ENCODE assay signal across 1 cellular context in the genomic region with DNA sequence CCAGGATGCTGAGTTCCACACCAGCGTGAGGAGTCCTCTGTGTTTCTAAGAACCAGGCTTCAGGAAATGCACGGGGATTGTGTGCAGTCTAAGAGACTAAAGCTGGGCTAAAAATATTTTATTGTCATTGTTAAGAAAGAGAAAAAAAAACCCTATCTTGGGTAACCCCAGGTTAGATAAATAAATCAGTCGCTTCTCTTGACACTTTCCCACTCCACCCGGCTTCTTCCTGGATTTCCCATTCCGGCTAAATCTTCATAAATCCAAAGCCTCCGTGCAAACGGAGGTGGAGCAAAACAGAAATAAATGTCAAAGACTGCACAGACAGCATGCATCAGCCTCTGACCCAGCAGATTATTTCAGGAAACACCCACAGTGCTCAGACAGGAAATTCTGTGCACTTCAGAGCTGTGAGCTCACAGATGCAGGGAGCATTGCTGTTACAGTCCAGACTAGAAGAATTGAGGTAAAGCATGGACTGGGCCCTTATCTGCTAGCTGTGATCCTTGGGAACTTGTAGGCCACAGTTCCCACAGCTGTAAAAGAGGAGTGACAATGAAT.
TF ChIP-seq lines count a peak whose summit lies in the region.

No MANE protein-coding gene starts in this region.

TF ChIP-seq in HepG2, 621 proteins besides CTCF, POLR2A, EP300 and RAD21 (continued from another document and continues in another):
- no peak for TF ChIP-seq MLX (CRISPR knock-in tag; IDR thresholded peaks at IDR 0.05)
- 0 out of 2 replicates have a peak, but pooled peaks have one; percentile 2 for TF ChIP-seq SMYD3 (CRISPR knock-in tag; IDR thresholded peaks at IDR 0.05)
- TF ChIP-seq BCL3 (CRISPR knock-in tag; IDR thresholded peaks at IDR 0.05): no peak
- TF ChIP-seq GABPA (IDR thresholded peaks at IDR 0.05; ENCODE audit: low read depth, low read length): no peak
- 0 out of 2 replicates have a peak, but pooled peaks have one; percentile 17 for TF ChIP-seq GABPA (CRISPR knock-in tag; IDR thresholded peaks at IDR 0.05; ENCODE audit: low read depth)
- TF ChIP-seq ZMYM3 (CRISPR knock-in tag; IDR thresholded peaks at IDR 0.05): 0 out of 2 replicates have a peak, but pooled peaks have one; percentile 8
- TF ChIP-seq KLF12 (CRISPR knock-in tag; IDR thresholded peaks at IDR 0.05; ENCODE audit: borderline replicate concordance): no peak
- 0 out of 2 replicates have a peak, but pooled peaks have one; percentile 20 for TF ChIP-seq ZNF292 (CRISPR knock-in tag; IDR thresholded peaks at IDR 0.05; ENCODE audit: borderline replicate concordance, low read depth)
- TF ChIP-seq ZBTB38 (CRISPR knock-in tag; IDR thresholded peaks at IDR 0.05): no peak
- TF ChIP-seq FOXJ3 (CRISPR knock-in tag; IDR thresholded peaks at IDR 0.05; ENCODE audit: borderline replicate concordance): no peak
- TF ChIP-seq, protein P1, sequence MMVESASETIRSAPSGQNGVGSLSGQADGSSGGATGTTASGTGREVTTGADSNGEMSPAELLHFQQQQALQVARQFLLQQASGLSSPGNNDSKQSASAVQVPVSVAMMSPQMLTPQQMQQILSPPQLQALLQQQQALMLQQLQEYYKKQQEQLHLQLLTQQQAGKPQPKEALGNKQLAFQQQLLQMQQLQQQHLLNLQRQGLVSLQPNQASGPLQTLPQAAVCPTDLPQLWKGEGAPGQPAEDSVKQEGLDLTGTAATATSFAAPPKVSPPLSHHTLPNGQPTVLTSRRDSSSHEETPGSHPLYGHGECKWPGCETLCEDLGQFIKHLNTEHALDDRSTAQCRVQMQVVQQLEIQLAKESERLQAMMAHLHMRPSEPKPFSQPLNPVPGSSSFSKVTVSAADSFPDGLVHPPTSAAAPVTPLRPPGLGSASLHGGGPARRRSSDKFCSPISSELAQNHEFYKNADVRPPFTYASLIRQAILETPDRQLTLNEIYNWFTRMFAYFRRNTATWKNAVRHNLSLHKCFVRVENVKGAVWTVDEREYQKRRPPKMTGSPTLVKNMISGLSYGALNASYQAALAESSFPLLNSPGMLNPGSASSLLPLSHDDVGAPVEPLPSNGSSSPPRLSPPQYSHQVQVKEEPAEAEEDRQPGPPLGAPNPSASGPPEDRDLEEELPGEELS (CRISPR knock-in tag; IDR thresholded peaks at IDR 0.05): no peak
- TF ChIP-seq ZNF761 (CRISPR knock-in tag; conservative IDR thresholded peaks at IDR 0.05): no peak
- TF ChIP-seq ZBTB20 (CRISPR knock-in tag; IDR thresholded peaks at IDR 0.05; ENCODE audit: borderline replicate concordance, low read depth): no peak
- TF ChIP-seq JUN (CRISPR knock-in tag; IDR thresholded peaks at IDR 0.05): no peak
- TF ChIP-seq, protein P2, sequence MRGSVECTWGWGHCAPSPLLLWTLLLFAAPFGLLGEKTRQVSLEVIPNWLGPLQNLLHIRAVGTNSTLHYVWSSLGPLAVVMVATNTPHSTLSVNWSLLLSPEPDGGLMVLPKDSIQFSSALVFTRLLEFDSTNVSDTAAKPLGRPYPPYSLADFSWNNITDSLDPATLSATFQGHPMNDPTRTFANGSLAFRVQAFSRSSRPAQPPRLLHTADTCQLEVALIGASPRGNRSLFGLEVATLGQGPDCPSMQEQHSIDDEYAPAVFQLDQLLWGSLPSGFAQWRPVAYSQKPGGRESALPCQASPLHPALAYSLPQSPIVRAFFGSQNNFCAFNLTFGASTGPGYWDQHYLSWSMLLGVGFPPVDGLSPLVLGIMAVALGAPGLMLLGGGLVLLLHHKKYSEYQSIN (CRISPR knock-in tag; IDR thresholded peaks at IDR 0.05; ENCODE audit: borderline replicate concordance): no peak
- TF ChIP-seq ZNF83 (CRISPR knock-in tag; IDR thresholded peaks at IDR 0.05; ENCODE audit: borderline replicate concordance): no peak
- TF ChIP-seq CHD2 (IDR thresholded peaks at IDR 0.05; ENCODE audit: low read depth, low read length): no peak
- TF ChIP-seq NFATC3 (CRISPR knock-in tag; IDR thresholded peaks at IDR 0.05): no peak
- no peak for TF ChIP-seq RBM39 (IDR thresholded peaks at IDR 0.05; ENCODE audit: low read depth, low read length, poor library complexity, severe bottlenecking)
- TF ChIP-seq, protein P3, sequence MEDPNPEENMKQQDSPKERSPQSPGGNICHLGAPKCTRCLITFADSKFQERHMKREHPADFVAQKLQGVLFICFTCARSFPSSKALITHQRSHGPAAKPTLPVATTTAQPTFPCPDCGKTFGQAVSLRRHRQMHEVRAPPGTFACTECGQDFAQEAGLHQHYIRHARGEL (CRISPR knock-in tag; IDR thresholded peaks at IDR 0.05): no peak
- TF ChIP-seq, protein P4, sequence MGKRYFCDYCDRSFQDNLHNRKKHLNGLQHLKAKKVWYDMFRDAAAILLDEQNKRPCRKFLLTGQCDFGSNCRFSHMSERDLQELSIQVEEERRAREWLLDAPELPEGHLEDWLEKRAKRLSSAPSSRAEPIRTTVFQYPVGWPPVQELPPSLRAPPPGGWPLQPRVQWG (CRISPR knock-in tag; IDR thresholded peaks at IDR 0.05; ENCODE audit: borderline replicate concordance, low read depth): no peak
- TF ChIP-seq SMAD9 (CRISPR knock-in tag; IDR thresholded peaks at IDR 0.05): no peak
- no peak for TF ChIP-seq PCBP2 (optimal IDR thresholded peaks at IDR 0.05; ENCODE audit: low read depth, low read length, poor library complexity, severe bottlenecking)
- no peak for TF ChIP-seq GMEB1 (CRISPR knock-in tag; IDR thresholded peaks at IDR 0.05; ENCODE audit: borderline replicate concordance)
- TF ChIP-seq ZFP41 (CRISPR knock-in tag; IDR thresholded peaks at IDR 0.05; ENCODE audit: borderline replicate concordance): no peak
- no peak for TF ChIP-seq FOXK1 (CRISPR knock-in tag; IDR thresholded peaks at IDR 0.05; ENCODE audit: borderline replicate concordance, low read depth)
- no peak for TF ChIP-seq CC2D1A (CRISPR knock-in tag; IDR thresholded peaks at IDR 0.05)
- no peak for TF ChIP-seq ZNF780A (CRISPR knock-in tag; IDR thresholded peaks at IDR 0.05)
- no peak for TF ChIP-seq ATF7-NPFF (CRISPR knock-in tag; IDR thresholded peaks at IDR 0.05; ENCODE audit: low read depth)
- TF ChIP-seq NONO (IDR thresholded peaks at IDR 0.05): no peak
- TF ChIP-seq NONO (CRISPR knock-in tag; conservative IDR thresholded peaks at IDR 0.05): no peak
- no peak for TF ChIP-seq CREB1 (IDR thresholded peaks at IDR 0.05)
- no peak for TF ChIP-seq CREB1 (CRISPR knock-in tag; IDR thresholded peaks at IDR 0.05)
- TF ChIP-seq, protein P5, sequence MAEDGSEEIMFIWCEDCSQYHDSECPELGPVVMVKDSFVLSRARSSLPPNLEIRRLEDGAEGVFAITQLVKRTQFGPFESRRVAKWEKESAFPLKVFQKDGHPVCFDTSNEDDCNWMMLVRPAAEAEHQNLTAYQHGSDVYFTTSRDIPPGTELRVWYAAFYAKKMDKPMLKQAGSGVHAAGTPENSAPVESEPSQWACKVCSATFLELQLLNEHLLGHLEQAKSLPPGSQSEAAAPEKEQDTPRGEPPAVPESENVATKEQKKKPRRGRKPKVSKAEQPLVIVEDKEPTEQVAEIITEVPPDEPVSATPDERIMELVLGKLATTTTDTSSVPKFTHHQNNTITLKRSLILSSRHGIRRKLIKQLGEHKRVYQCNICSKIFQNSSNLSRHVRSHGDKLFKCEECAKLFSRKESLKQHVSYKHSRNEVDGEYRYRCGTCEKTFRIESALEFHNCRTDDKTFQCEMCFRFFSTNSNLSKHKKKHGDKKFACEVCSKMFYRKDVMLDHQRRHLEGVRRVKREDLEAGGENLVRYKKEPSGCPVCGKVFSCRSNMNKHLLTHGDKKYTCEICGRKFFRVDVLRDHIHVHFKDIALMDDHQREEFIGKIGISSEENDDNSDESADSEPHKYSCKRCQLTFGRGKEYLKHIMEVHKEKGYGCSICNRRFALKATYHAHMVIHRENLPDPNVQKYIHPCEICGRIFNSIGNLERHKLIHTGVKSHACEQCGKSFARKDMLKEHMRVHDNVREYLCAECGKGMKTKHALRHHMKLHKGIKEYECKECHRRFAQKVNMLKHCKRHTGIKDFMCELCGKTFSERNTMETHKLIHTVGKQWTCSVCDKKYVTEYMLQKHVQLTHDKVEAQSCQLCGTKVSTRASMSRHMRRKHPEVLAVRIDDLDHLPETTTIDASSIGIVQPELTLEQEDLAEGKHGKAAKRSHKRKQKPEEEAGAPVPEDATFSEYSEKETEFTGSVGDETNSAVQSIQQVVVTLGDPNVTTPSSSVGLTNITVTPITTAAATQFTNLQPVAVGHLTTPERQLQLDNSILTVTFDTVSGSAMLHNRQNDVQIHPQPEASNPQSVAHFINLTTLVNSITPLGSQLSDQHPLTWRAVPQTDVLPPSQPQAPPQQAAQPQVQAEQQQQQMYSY (CRISPR knock-in tag; IDR thresholded peaks at IDR 0.05): 0 out of 2 replicates have a peak, but pooled peaks have one; percentile 20
- TF ChIP-seq ZFP36 (IDR thresholded peaks at IDR 0.05; ENCODE audit: borderline replicate concordance, low read depth, low read length, partially characterized antibody): no peak
- TF ChIP-seq, protein P6, sequence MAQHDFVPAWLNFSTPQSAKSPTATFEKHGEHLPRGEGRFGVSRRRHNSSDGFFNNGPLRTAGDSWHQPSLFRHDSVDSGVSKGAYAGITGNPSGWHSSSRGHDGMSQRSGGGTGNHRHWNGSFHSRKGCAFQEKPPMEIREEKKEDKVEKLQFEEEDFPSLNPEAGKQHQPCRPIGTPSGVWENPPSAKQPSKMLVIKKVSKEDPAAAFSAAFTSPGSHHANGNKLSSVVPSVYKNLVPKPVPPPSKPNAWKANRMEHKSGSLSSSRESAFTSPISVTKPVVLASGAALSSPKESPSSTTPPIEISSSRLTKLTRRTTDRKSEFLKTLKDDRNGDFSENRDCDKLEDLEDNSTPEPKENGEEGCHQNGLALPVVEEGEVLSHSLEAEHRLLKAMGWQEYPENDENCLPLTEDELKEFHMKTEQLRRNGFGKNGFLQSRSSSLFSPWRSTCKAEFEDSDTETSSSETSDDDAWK (CRISPR knock-in tag; IDR thresholded peaks at IDR 0.05): no peak
- no peak for TF ChIP-seq ARID2 (CRISPR knock-in tag; IDR thresholded peaks at IDR 0.05; ENCODE audit: borderline replicate concordance)
- TF ChIP-seq GABPB1 (CRISPR knock-in tag; IDR thresholded peaks at IDR 0.05): no peak
- peak; percentile 67 for TF ChIP-seq MED1 (CRISPR knock-in tag; IDR thresholded peaks at IDR 0.05)
- TF ChIP-seq NRL (CRISPR knock-in tag; IDR thresholded peaks at IDR 0.05; ENCODE audit: borderline replicate concordance): no peak
- no peak for TF ChIP-seq ZFP82 (CRISPR knock-in tag; IDR thresholded peaks at IDR 0.05; ENCODE audit: borderline replicate concordance)
- TF ChIP-seq, protein P7, sequence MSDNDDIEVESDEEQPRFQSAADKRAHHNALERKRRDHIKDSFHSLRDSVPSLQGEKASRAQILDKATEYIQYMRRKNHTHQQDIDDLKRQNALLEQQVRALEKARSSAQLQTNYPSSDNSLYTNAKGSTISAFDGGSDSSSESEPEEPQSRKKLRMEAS (IDR thresholded peaks at IDR 0.05): peak; percentile 20; the same call in 1 of the 2 replicates
- no peak for TF ChIP-seq POLR2AphosphoS5 (IDR thresholded peaks at IDR 0.05; ENCODE audit: low read depth, low read length)
- no peak for TF ChIP-seq PHF5A (CRISPR knock-in tag; IDR thresholded peaks at IDR 0.05; ENCODE audit: low read depth, unreplicated experiment)
- TF ChIP-seq ZBTB7A (CRISPR knock-in tag; IDR thresholded peaks at IDR 0.05): no peak
- TF ChIP-seq, protein P8, sequence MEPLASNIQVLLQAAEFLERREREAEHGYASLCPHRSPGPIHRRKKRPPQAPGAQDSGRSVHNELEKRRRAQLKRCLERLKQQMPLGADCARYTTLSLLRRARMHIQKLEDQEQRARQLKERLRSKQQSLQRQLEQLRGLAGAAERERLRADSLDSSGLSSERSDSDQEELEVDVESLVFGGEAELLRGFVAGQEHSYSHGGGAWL (CRISPR knock-in tag; IDR thresholded peaks at IDR 0.05): no peak
- no peak for TF ChIP-seq ZNF331 (CRISPR knock-in tag; IDR thresholded peaks at IDR 0.05)
